Comparison of ENCODE assay signal across 11 cellular contexts in genomic region chr18:48853588-48853987, GRCh38.
"Had no signal": no experiment of that assay in that cellular context is flagged by ENCODE, and none has a peak within 500 bp of the region (broad histone marks: within the 10 kb centered on the region; RNA-seq: fewer than 3 reads in every experiment).

No MANE protein-coding gene starts in this region.

- H3K4me3 Mint-ChIP-seq: activated CD4-positive, alpha-beta T cell treated with anti-CD3 and anti-CD28 coated beads, Interleukin-2, amount 10 ng/mL, durations not matched to agents 7 days and 5 days; activated CD8-positive, alpha-beta T cell treated with anti-CD3 and anti-CD28 coated beads, Interleukin-2, amount 10 ng/mL, durations not matched to agents 7 days and 5 days; activated T-cell treated with anti-CD3 and anti-CD28 coated beads, Interleukin-2, amount 50 U/mL, for 4 hours; natural killer cell had no signal

- ATAC-seq: activated CD4-positive, CD25-positive, alpha-beta regulatory T cell treated with anti-CD3 and anti-CD28 coated beads, Interleukin-2, amount 50 U/mL, for 24 hours; activated CD8-positive, alpha-beta T cell treated with anti-CD3 and anti-CD28 coated beads, Interleukin-2, amount 10 ng/mL, durations not matched to agents 7 days and 5 days; activated T-cell treated with anti-CD3 and anti-CD28 coated beads, Interleukin-2, amount 50 U/mL, for 4 hours; lower lobe of right lung; natural killer cell had no signal

- H3K27me3 Mint-ChIP-seq: activated CD4-positive, alpha-beta T cell treated with anti-CD3 and anti-CD28 coated beads, Interleukin-2, amount 10 ng/mL, durations not matched to agents 7 days and 5 days; activated naive CD4-positive, alpha-beta T cell treated with anti-CD3 and anti-CD28 coated beads, Interleukin-2, amount 50 U/mL, for 24 hours had no signal

- DNase-seq: activated CD4-positive, alpha-beta T cell treated with anti-CD3 and anti-CD28 coated beads, Interleukin-2, amount 10 ng/mL, durations not matched to agents 7 days and 5 days; activated CD8-positive, alpha-beta memory T cell treated with anti-CD3 and anti-CD28 coated beads, Interleukin-2, amount 50 U/mL, for 4 hours; activated CD8-positive, alpha-beta T cell treated with anti-CD3 and anti-CD28 coated beads, Interleukin-2, amount 10 ng/mL, durations not matched to agents 7 days and 5 days; activated effector memory CD4-positive, alpha-beta T cell treated with anti-CD3 and anti-CD28 coated beads, Interleukin-2, amount 50 U/mL, for 16 hours; activated T-cell treated with anti-CD3 and anti-CD28 coated beads, Interleukin-2, amount 50 U/mL, for 4 hours; adrenal gland; cortex of kidney; lower lobe of right lung; natural killer cell had no signal

- H3K9me3 Mint-ChIP-seq: activated CD4-positive, alpha-beta T cell treated with anti-CD3 and anti-CD28 coated beads, Interleukin-2, amount 10 ng/mL, durations not matched to agents 7 days and 5 days; activated naive CD4-positive, alpha-beta T cell treated with anti-CD3 and anti-CD28 coated beads, Interleukin-2, amount 50 U/mL, for 24 hours; activated T-cell treated with anti-CD3 and anti-CD28 coated beads, Interleukin-2, amount 50 U/mL, for 4 hours; natural killer cell had no signal

- H3K27ac Mint-ChIP-seq: activated CD4-positive, alpha-beta T cell treated with anti-CD3 and anti-CD28 coated beads, Interleukin-2, amount 10 ng/mL, durations not matched to agents 7 days and 5 days had no signal

- H3K36me3 Mint-ChIP-seq: activated naive CD4-positive, alpha-beta T cell treated with anti-CD3 and anti-CD28 coated beads, Interleukin-2, amount 50 U/mL, for 24 hours; natural killer cell had no signal
